ENCODE assay signal across 17 cellular contexts in genomic region chr17:34126496-34126895, GRCh38.
DNase-seq lines count a peak whose midpoint lies in the region; TF ChIP-seq lines count a peak whose summit lies in the region.
"Had no signal": no experiment of that assay in that cellular context is flagged by ENCODE, and none has a peak within 500 bp of the region (broad histone marks: within the 10 kb centered on the region; RNA-seq: fewer than 3 reads in every experiment).

No MANE protein-coding gene starts in this region.

- no peak overlapping the region for H3K18ac ChIP-seq in mesendoderm (ENCODE audit: low read length)

- intact Hi-C loops in esophagus muscularis mucosa (cut with DNase I): no loop called here
- intact Hi-C loops in prostate gland (cut with DNase I): no loop called here

- no peak overlapping the region for H2AFZ ChIP-seq in OCI-LY3 (ENCODE audit: low read depth, low read length)
- H2AFZ ChIP-seq: GM23338 had no signal

- H3K23ac ChIP-seq in mesendoderm (ENCODE audit: low read length): no peak overlapping the region

- no peak overlapping the region for H4K8ac ChIP-seq in mesendoderm (ENCODE audit: low read depth, low read length)

- no peaks in the 10 kb centered on the region for H3K79me1 ChIP-seq in mesendoderm (ENCODE audit: low read length)

- WGBS in esophagus muscularis mucosa: 80% methylated on average over 7 of the region's 7 CpGs
- no CpG with 5 or more reads among the region's 7 CpGs for WGBS in mesendoderm (ENCODE audit: extremely low coverage, insufficient coverage, low lambda C conversion rate)
- WGBS in prostate gland: 82% methylated on average over 7 of the region's 7 CpGs

- H3K9ac ChIP-seq in OCI-LY3 (ENCODE audit: low read length) (peak overlapping the region; percentile 60), mesendoderm (ENCODE audit: low read length) (no peak overlapping the region)
- H3K9ac ChIP-seq: BLaER1 had no signal

- H3K79me2 ChIP-seq in OCI-LY3 (ENCODE audit: low read length) (no peaks in the 10 kb centered on the region), mesendoderm (ENCODE audit: control insufficient read depth, insufficient read depth, low read length) (no peaks in the 10 kb centered on the region)

- DNase-seq in esophagus muscularis mucosa (ENCODE audit: extremely low spot score) (peak; percentile 90), mesendoderm (no peak), prostate gland (ENCODE audit: low spot score) (no peak), activated T-cell treated with anti-CD3 and anti-CD28 coated beads for 4 hours (no peak), kidney glomerular epithelial cell (lab: John Stamatoyannopoulos, UW) (no peak)
- DNase-seq: Caco-2; CD4-positive, CD25-positive, alpha-beta regulatory T cell; DMS79; EL; GDM1; H9 had no signal

- H3K4me1 ChIP-seq in OCI-LY3 (ENCODE audit: low read length): peaks cover 79% of the 10 kb centered on the region
- H3K4me1 ChIP-seq in esophagus muscularis mucosa: no peaks in the 10 kb centered on the region
- no peaks in the 10 kb centered on the region for H3K4me1 ChIP-seq in mesendoderm (ENCODE audit: control insufficient read depth, low read depth, low read length)
- no peaks in the 10 kb centered on the region for H3K4me1 ChIP-seq in prostate gland (replicated peaks)
- H3K4me1 ChIP-seq: Caco-2 had no signal

- peak overlapping the region; percentile 94 for H3K4me2 ChIP-seq in OCI-LY3 (ENCODE audit: low read length)
- H3K4me2 ChIP-seq in mesendoderm (ENCODE audit: low read length): no peak overlapping the region
- H3K4me2 ChIP-seq: GM23338 had no signal

- H3K4me3 ChIP-seq in OCI-LY3 (ENCODE audit: low read length) (peak overlapping the region; percentile 66), esophagus muscularis mucosa (no peak overlapping the region), mesendoderm (ENCODE audit: low read length) (no peak overlapping the region), prostate gland (no peak overlapping the region)
- H3K4me3 ChIP-seq: BLaER1, GM12878, GM23338 had no signal

- H3K56ac ChIP-seq in mesendoderm (ENCODE audit: low read length): peak overlapping the region; percentile 19

- no peak overlapping the region for H2AK5ac ChIP-seq in mesendoderm (ENCODE audit: low read length)

- no peak overlapping the region for H3K4ac ChIP-seq in mesendoderm (ENCODE audit: low read depth, low read length)

- H2BK120ac ChIP-seq in mesendoderm (ENCODE audit: low read depth, low read length): no peak overlapping the region

- TF ChIP-seq EP300 in esophagus muscularis mucosa (IDR thresholded peaks at IDR 0.05): no peak

- TF ChIP-seq CTCF in OCI-LY3 (IDR thresholded peaks at IDR 0.05; ENCODE audit: low read depth, low read length): no peak
- no peak for TF ChIP-seq CTCF in esophagus muscularis mucosa (IDR thresholded peaks at IDR 0.05)
- no peak for TF ChIP-seq CTCF in prostate gland (IDR thresholded peaks at IDR 0.05)

- peak overlapping the region; percentile 98 for H3K27ac ChIP-seq in OCI-LY3 (ENCODE audit: low read length)
- H3K27ac ChIP-seq in esophagus muscularis mucosa (replicated peaks in 1 of 4): no peak overlapping the region
- no peak overlapping the region for H3K27ac ChIP-seq in mesendoderm (ENCODE audit: low read depth, low read length)
- no peak overlapping the region for H3K27ac ChIP-seq in prostate gland
- H3K27ac ChIP-seq: 22Rv1, BLaER1, C4-2B had no signal

- H3K27me3 ChIP-seq in OCI-LY3 (ENCODE audit: low read depth, low read length) (peaks cover 15% of the 10 kb centered on the region), esophagus muscularis mucosa (peaks cover 0 to 30% (median 1%) of the 10 kb centered on the region in 4 donors), mesendoderm (ENCODE audit: insufficient read depth, low read length, poor library complexity) (no peaks in the 10 kb centered on the region), prostate gland (replicated peaks; ENCODE audit: insufficient read depth) (no peaks in the 10 kb centered on the region)
- H3K27me3 ChIP-seq: BLaER1 had no signal

- no peaks in the 10 kb centered on the region for H4K20me1 ChIP-seq in OCI-LY3 (ENCODE audit: insufficient read depth, low read length)
- H4K20me1 ChIP-seq: BLaER1 had no signal

- H3K36me3 ChIP-seq in OCI-LY3 (replicated peaks; ENCODE audit: low read depth, low read length) (no peaks in the 10 kb centered on the region), esophagus muscularis mucosa (no peaks in the 10 kb centered on the region), mesendoderm (ENCODE audit: control insufficient read depth, insufficient read depth, low read length) (no peaks in the 10 kb centered on the region), prostate gland (no peaks in the 10 kb centered on the region)
- H3K36me3 ChIP-seq: BLaER1 had no signal

- no peak overlapping the region for H2BK15ac ChIP-seq in mesendoderm (replicated peaks; ENCODE audit: low read depth)

- TF ChIP-seq POLR2A in esophagus muscularis mucosa (IDR thresholded peaks at IDR 0.05; ENCODE audit: low read depth): no peak
- TF ChIP-seq POLR2A in prostate gland (IDR thresholded peaks at IDR 0.05): no peak

- no peak overlapping the region for H4K5ac ChIP-seq in mesendoderm (ENCODE audit: low read length)

- no peak overlapping the region for H2BK5ac ChIP-seq in mesendoderm (ENCODE audit: low read length)

- H3K9me3 ChIP-seq in OCI-LY3 (ENCODE audit: insufficient read depth, low read length): no peaks in the 10 kb centered on the region
- H3K9me3 ChIP-seq in esophagus muscularis mucosa: no peaks in the 10 kb centered on the region
- no peaks in the 10 kb centered on the region for H3K9me3 ChIP-seq in prostate gland
- H3K9me3 ChIP-seq: BLaER1, Caco-2 had no signal
